Comparison of ENCODE assay signal across 8 cellular contexts in the genomic region with DNA sequence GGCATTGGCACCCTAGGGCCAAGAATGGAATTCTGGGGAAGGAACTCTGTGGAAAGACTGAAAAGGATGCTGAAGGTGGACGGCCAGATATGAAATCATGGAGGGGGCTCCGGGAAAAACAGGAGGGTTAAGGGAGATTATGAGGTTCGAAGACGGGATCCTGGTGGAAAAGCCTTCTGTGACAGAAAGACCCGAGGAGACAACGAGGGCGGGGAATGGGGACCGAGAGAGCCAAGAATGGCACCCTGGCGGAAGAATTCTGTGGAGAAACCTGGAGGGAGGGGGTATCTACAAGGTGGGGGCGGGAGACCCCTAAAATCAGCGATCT. TPM values are rescaled to one million over a fixed set of nuclear protein-coding genes. Genes with fewer than 3 reads are reported as not detected.
A peak's percentile ranks its signal among the peaks of the same experiment; 100 is the strongest.
DNase-seq lines count a peak whose midpoint lies in the region; ATAC-seq, FAIRE-seq and TF ChIP-seq lines count a peak whose summit lies in the region.

No MANE protein-coding gene starts in this region.

- peaks cover 3% of the 10 kb centered on the region for H3K9me3 Mint-ChIP-seq in activated CD4-positive, alpha-beta T cell treated with anti-CD3 and anti-CD28 coated beads, Interleukin-2, amount 10 ng/mL, durations not matched to agents 24 days and 14 days
- no peaks in the 10 kb centered on the region for H3K9me3 Mint-ChIP-seq in activated CD4-positive, alpha-beta memory T cell treated with anti-CD3 and anti-CD28 coated beads, Interleukin-2, amount 10 ng/mL, durations not matched to agents 7 days and 5 days

- H3K27me3 Mint-ChIP-seq in activated CD4-positive, alpha-beta T cell treated with anti-CD3 and anti-CD28 coated beads, Interleukin-2, amount 10 ng/mL, durations not matched to agents 24 days and 14 days = peaks cover 2% of the 10 kb centered on the region
- H3K27me3 Mint-ChIP-seq in activated CD4-positive, alpha-beta memory T cell treated with anti-CD3 and anti-CD28 coated beads, Interleukin-2, amount 10 ng/mL, durations not matched to agents 7 days and 5 days = no peaks in the 10 kb centered on the region

- FAIRE-seq in keratinocyte (lab: Jason Lieb, UNC) = no peak

- dilution Hi-C loops in keratinocyte (cut with MboI; ENCODE audit: extremely low pct_ligation_motif_present, low sequenced_read_pairs) = no loop called here

- H3K4me3 ChIP-seq in keratinocyte (ENCODE audit: control insufficient read depth in 2 of 3, extremely low read depth in 1 of 3, insufficient read depth in 2 of 3, low read depth in 1 of 3, low read length in 3 of 3) (peak overlapping the region; percentile 79 to 99 (median 93)), thyroid gland (replicated peaks in 1 of 3) (peak overlapping the region; percentile 34 to 85 (median 58))

- H3K79me2 ChIP-seq in keratinocyte (ENCODE audit: control insufficient read depth, insufficient read depth, low read length) = peaks cover 48% of the 10 kb centered on the region

- H3K4me3 Mint-ChIP-seq in activated CD4-positive, alpha-beta T cell treated with anti-CD3 and anti-CD28 coated beads, Interleukin-2, amount 10 ng/mL, durations not matched to agents 24 days and 14 days = peak overlapping the region; percentile 99
- H3K4me3 Mint-ChIP-seq in activated CD4-positive, alpha-beta memory T cell treated with anti-CD3 and anti-CD28 coated beads, Interleukin-2, amount 10 ng/mL, durations not matched to agents 7 days and 5 days = peak overlapping the region; percentile 81

- TF ChIP-seq CTCF in keratinocyte (optimal IDR thresholded peaks at IDR 0.05 in 1 of 3, IDR thresholded peaks at IDR 0.05 in 1 of 3, conservative IDR thresholded peaks at IDR 0.05 in 1 of 3; ENCODE audit: extremely low read depth in 1 of 3, insufficient read depth in 2 of 3, low read length in 3 of 3) (no peak), thyroid gland (IDR thresholded peaks at IDR 0.05) (no peak)

- CTCF ChIA-PET in activated CD4-positive, alpha-beta memory T cell treated with anti-CD3 and anti-CD28 coated beads, Interleukin-2, amount 10 ng/mL, durations not matched to agents 7 days and 5 days (lab: Charles Lee) = no interaction called here

- H4K20me1 ChIP-seq in keratinocyte (ENCODE audit: control insufficient read depth, extremely low read depth, insufficient read depth, low read length) = no peaks in the 10 kb centered on the region

- peaks cover 7 to 38% of the 10 kb centered on the region in 2 experiments for H3K36me3 ChIP-seq in keratinocyte (ENCODE audit: control insufficient read depth in 2 of 2, extremely low read depth in 1 of 2, insufficient read depth in 2 of 2, low read length in 2 of 2)
- peaks cover 6 to 10% of the 10 kb centered on the region in 2 donors for H3K36me3 ChIP-seq in thyroid gland

- peak overlapping the region; percentile 81 for H3K9ac ChIP-seq in keratinocyte (ENCODE audit: control insufficient read depth, extremely low read depth, insufficient read depth, low read length)

- TF ChIP-seq POLR2A in thyroid gland (IDR thresholded peaks at IDR 0.05) = no peak

- H3K9me3 ChIP-seq in keratinocyte (ENCODE audit: control insufficient read depth, low read depth, low read length) (no peaks in the 10 kb centered on the region), thyroid gland (no peaks in the 10 kb centered on the region)

- intact Hi-C loops in activated CD4-positive, alpha-beta T cell treated with anti-CD3 and anti-CD28 coated beads, Interleukin-2, amount 10 ng/mL, durations not matched to agents 24 days and 14 days (cut with micrococcal nuclease) = loop anchor here (1.0 to 2.0 kb wide), 3 partner anchors 47 to 421 kb away; no protein-coding TSS in a partner anchor
- intact Hi-C loops in thyroid gland (cut with DNase I) = loop anchor here (10.0 kb wide), 1 partner anchor 125 kb away; no protein-coding TSS in a partner anchor

- peak overlapping the region; percentile 96 for H3K4me2 ChIP-seq in keratinocyte (ENCODE audit: control insufficient read depth, extremely low read depth, insufficient read depth, low read depth, low read length)

- H3K9me1 ChIP-seq in keratinocyte (ENCODE audit: control insufficient read depth, extremely low read depth, insufficient read depth, low read length) = no peaks in the 10 kb centered on the region

- peaks cover 59% of the 10 kb centered on the region for H3K36me3 Mint-ChIP-seq in activated CD4-positive, alpha-beta T cell treated with anti-CD3 and anti-CD28 coated beads, Interleukin-2, amount 10 ng/mL, durations not matched to agents 24 days and 14 days (ENCODE audit: low read depth)
- H3K36me3 Mint-ChIP-seq in activated CD4-positive, alpha-beta memory T cell treated with anti-CD3 and anti-CD28 coated beads, Interleukin-2, amount 10 ng/mL, durations not matched to agents 7 days and 5 days (ENCODE audit: low read depth) = peaks cover 55% of the 10 kb centered on the region

- no peak for ATAC-seq in HG02798 (IDR thresholded peaks at IDR 0.05; ENCODE audit: poor library complexity, unreplicated experiment)

- H3K27me3 ChIP-seq in keratinocyte (ENCODE audit: control insufficient read depth, extremely low read depth, insufficient read depth, low read length) = no peaks in the 10 kb centered on the region
- no peaks in the 10 kb centered on the region for H3K27me3 ChIP-seq in thyroid gland

- DNase-seq in activated CD4-positive, alpha-beta T cell treated with anti-CD3 and anti-CD28 coated beads, Interleukin-2, amount 10 ng/mL, durations not matched to agents 24 days and 14 days = no peak
- no peak for DNase-seq in activated CD4-positive, alpha-beta T cell treated with anti-CD3 and anti-CD28 coated beads for 1 hour
- no peak for DNase-seq in activated CD4-positive, alpha-beta memory T cell treated with anti-CD3 and anti-CD28 coated beads, Interleukin-2, amount 10 ng/mL, durations not matched to agents 7 days and 5 days
- no peak for DNase-seq in keratinocyte (ENCODE audit: low read depth, low spot score)
- DNase-seq in thyroid gland = no peak
- DNase-seq in NCI-H187 (lab: John Stamatoyannopoulos, UW) = no peak
- DNase-seq in hypothalamus (lab: John Stamatoyannopoulos, UW) = no peak

- H3K4me1 ChIP-seq in keratinocyte (ENCODE audit: control insufficient read depth, extremely low read depth, insufficient read depth, low read length) (peaks cover 38% of the 10 kb centered on the region), thyroid gland (peaks cover 12 to 14% of the 10 kb centered on the region in 2 donors)

- H3K27ac ChIP-seq in keratinocyte (ENCODE audit: control insufficient read depth, insufficient read depth, low read length) (peak overlapping the region; percentile 72), thyroid gland (peak overlapping the region in 2 of 3 donors; percentile 7 to 52)

- peak overlapping the region; percentile 98 for H3K27ac Mint-ChIP-seq in activated CD4-positive, alpha-beta T cell treated with anti-CD3 and anti-CD28 coated beads, Interleukin-2, amount 10 ng/mL, durations not matched to agents 24 days and 14 days
- H3K27ac Mint-ChIP-seq in activated CD4-positive, alpha-beta memory T cell treated with anti-CD3 and anti-CD28 coated beads, Interleukin-2, amount 10 ng/mL, durations not matched to agents 7 days and 5 days = peak overlapping the region; percentile 80

- 0 to 1% methylated on average over 11 of the region's 11 CpGs for WGBS in thyroid gland, 2 donors

- H3K4me1 Mint-ChIP-seq in activated CD4-positive, alpha-beta T cell treated with anti-CD3 and anti-CD28 coated beads, Interleukin-2, amount 10 ng/mL, durations not matched to agents 24 days and 14 days = peaks cover 49% of the 10 kb centered on the region
- H3K4me1 Mint-ChIP-seq in activated CD4-positive, alpha-beta memory T cell treated with anti-CD3 and anti-CD28 coated beads, Interleukin-2, amount 10 ng/mL, durations not matched to agents 7 days and 5 days = peaks cover 81% of the 10 kb centered on the region

- peak overlapping the region; percentile 94 for H2AFZ ChIP-seq in keratinocyte (ENCODE audit: control insufficient read depth, low read length)

- POLR2A ChIA-PET in activated CD4-positive, alpha-beta memory T cell treated with anti-CD3 and anti-CD28 coated beads, Interleukin-2, amount 10 ng/mL, durations not matched to agents 7 days and 5 days (lab: Charles Lee) = interaction anchor here (1.1 kb wide), 1 partner anchor 36 kb away, joined by 3 read pairs; no protein-coding TSS in a partner anchor

RNA-seq across cellular contexts. Expression of gene TRMT6, which starts 0.4 kb away (rescaled TPM):
- 33.6 and 35.5 TPM in 2 replicates for total RNA-seq in activated CD4-positive, alpha-beta T cell treated with anti-CD3 and anti-CD28 coated beads, Interleukin-2, amount 10 ng/mL, durations not matched to agents 24 days and 14 days
- 10 to 100 TPM; 17.0 to 19.1 TPM for total RNA-seq in activated CD4-positive, alpha-beta memory T cell treated with anti-CD3 and anti-CD28 coated beads, Interleukin-2, amount 10 ng/mL, durations not matched to agents 7 days and 5 days
- polyA plus RNA-seq in keratinocyte = 13.6 to 26.3 TPM (median 21.2 TPM) in 3 replicates
- polyA plus RNA-seq in keratinocyte (2011; ENCODE audit: low read depth) = 15.2 TPM
- polyA plus RNA-seq in keratinocyte (2011; cell fraction: cytosol; rRNA removed) = 13.4 and 21.7 TPM in 2 replicates
- polyA plus RNA-seq in keratinocyte (2011; cell fraction: nucleus; rRNA removed) = 14.0 and 19.1 TPM in 2 replicates
- polyA plus RNA-seq in keratinocyte (2012; ENCODE audit: low replicate concordance) = 21.5 and 21.6 TPM in 2 replicates
- polyA minus RNA-seq in keratinocyte = 4.2 to 9.7 TPM (median 5.8 TPM) in 3 replicates
- polyA minus RNA-seq in keratinocyte (2011; cell fraction: cytosol; rRNA and poly(A)+ RNA removed) = 18.0 TPM
- 3.4 and 7.9 TPM in 2 replicates for polyA minus RNA-seq in keratinocyte (2011; cell fraction: nucleus; rRNA and poly(A)+ RNA removed)
- total RNA-seq in thyroid gland = 1 to 10 TPM; 6.6 to 9.0 (median 8.8) TPM

RNA-seq across cellular contexts. Expression of gene MCM8, which starts 0.5 kb away (rescaled TPM):
- 41.0 and 42.2 TPM in 2 replicates for total RNA-seq in activated CD4-positive, alpha-beta T cell treated with anti-CD3 and anti-CD28 coated beads, Interleukin-2, amount 10 ng/mL, durations not matched to agents 24 days and 14 days
- 10 to 100 TPM; 33.2 to 34.5 TPM for total RNA-seq in activated CD4-positive, alpha-beta memory T cell treated with anti-CD3 and anti-CD28 coated beads, Interleukin-2, amount 10 ng/mL, durations not matched to agents 7 days and 5 days
- 2.9 to 7.0 TPM (median 4.0 TPM) in 3 replicates for polyA plus RNA-seq in keratinocyte
- 4.0 TPM for polyA plus RNA-seq in keratinocyte (2011; ENCODE audit: low read depth)
- polyA plus RNA-seq in keratinocyte (2011; cell fraction: cytosol; rRNA removed) = 2.3 and 3.7 TPM in 2 replicates
- polyA plus RNA-seq in keratinocyte (2011; cell fraction: nucleus; rRNA removed) = 3.6 and 4.7 TPM in 2 replicates
- polyA plus RNA-seq in keratinocyte (2012; ENCODE audit: low replicate concordance) = 1.6 and 4.1 TPM in 2 replicates
- 1.9 to 7.5 TPM (median 2.9 TPM) in 3 replicates for polyA minus RNA-seq in keratinocyte
- polyA minus RNA-seq in keratinocyte (2011; cell fraction: cytosol; rRNA and poly(A)+ RNA removed) = 1.7 TPM
- polyA minus RNA-seq in keratinocyte (2011; cell fraction: nucleus; rRNA and poly(A)+ RNA removed) = 2.1 and 5.0 TPM in 2 replicates
- total RNA-seq in thyroid gland = 1 to 10 TPM; 3.9 to 5.2 (median 4.5) TPM

RNA-seq across cellular contexts. Expression of gene CHGB, which starts 38.6 kb away (rescaled TPM):
- total RNA-seq in activated CD4-positive, alpha-beta T cell treated with anti-CD3 and anti-CD28 coated beads, Interleukin-2, amount 10 ng/mL, durations not matched to agents 24 days and 14 days = 0.24 TPM in 1 of 2 replicates, not detected in the other
- total RNA-seq in activated CD4-positive, alpha-beta memory T cell treated with anti-CD3 and anti-CD28 coated beads, Interleukin-2, amount 10 ng/mL, durations not matched to agents 7 days and 5 days = not detected
- polyA plus RNA-seq in keratinocyte = 0.08 to 0.20 TPM (median 0.16 TPM) in 3 replicates
- not detected for polyA plus RNA-seq in keratinocyte (2011; ENCODE audit: low read depth)
- 0.12 and 0.19 TPM in 2 replicates for polyA plus RNA-seq in keratinocyte (2011; cell fraction: cytosol; rRNA removed)
- polyA plus RNA-seq in keratinocyte (2011; cell fraction: nucleus; rRNA removed) = 0.20 and 0.36 TPM in 2 replicates
- polyA plus RNA-seq in keratinocyte (2012; ENCODE audit: low replicate concordance) = 0.17 TPM in 1 of 2 replicates, not detected in the other
- polyA minus RNA-seq in keratinocyte = 0.07 TPM in 1 of 3 replicates, not detected in the others
- polyA minus RNA-seq in keratinocyte (2011; cell fraction: cytosol; rRNA and poly(A)+ RNA removed) = not detected
- not detected in 2 replicates for polyA minus RNA-seq in keratinocyte (2011; cell fraction: nucleus; rRNA and poly(A)+ RNA removed)
- 10 to 100 TPM in 1 of 4 donors, 1 to 10 TPM in 1, under 1 TPM in 2; 0.11 to 14.6 (median 1.6) TPM for total RNA-seq in thyroid gland

RNA-seq across cellular contexts. Expression of gene CRLS1, which starts 56.0 kb away (rescaled TPM):
- 59.4 and 60.2 TPM in 2 replicates for total RNA-seq in activated CD4-positive, alpha-beta T cell treated with anti-CD3 and anti-CD28 coated beads, Interleukin-2, amount 10 ng/mL, durations not matched to agents 24 days and 14 days
- 10 to 100 TPM; 25.3 to 27.8 TPM for total RNA-seq in activated CD4-positive, alpha-beta memory T cell treated with anti-CD3 and anti-CD28 coated beads, Interleukin-2, amount 10 ng/mL, durations not matched to agents 7 days and 5 days
- polyA plus RNA-seq in keratinocyte = 40.4 to 104 TPM (median 85.6 TPM) in 3 replicates
- 7.7 TPM for polyA plus RNA-seq in keratinocyte (2011; ENCODE audit: low read depth)
- polyA plus RNA-seq in keratinocyte (2011; cell fraction: cytosol; rRNA removed) = 40.2 and 96.2 TPM in 2 replicates
- polyA plus RNA-seq in keratinocyte (2011; cell fraction: nucleus; rRNA removed) = 54.9 and 58.0 TPM in 2 replicates
- polyA plus RNA-seq in keratinocyte (2012; ENCODE audit: low replicate concordance) = 31.7 and 37.5 TPM in 2 replicates
- 42.9 to 63.8 TPM (median 43.4 TPM) in 3 replicates for polyA minus RNA-seq in keratinocyte
- 22.4 TPM for polyA minus RNA-seq in keratinocyte (2011; cell fraction: cytosol; rRNA and poly(A)+ RNA removed)
- 12.7 and 19.8 TPM in 2 replicates for polyA minus RNA-seq in keratinocyte (2011; cell fraction: nucleus; rRNA and poly(A)+ RNA removed)
- total RNA-seq in thyroid gland = 10 to 100 TPM; 45.6 to 57.3 (median 52.0) TPM
